In genomic region chr20:5495939-5496338, GRCh38 we compare ENCODE assay signal across 34 cellular contexts.
"Had no signal": no experiment of that assay in that cellular context is flagged by ENCODE, and none has a peak within 500 bp of the region (broad histone marks: within the 10 kb centered on the region; RNA-seq: fewer than 3 reads in every experiment).

No MANE protein-coding gene starts in this region.

- H3K4me3 ChIP-seq: ascending aorta, cardiac muscle cell had no signal

- H3K4me1 Mint-ChIP-seq: activated B cell treated with CpG ODN at 0.5 μM for 24 hours; activated naive CD4-positive, alpha-beta T cell treated with anti-CD3 and anti-CD28 coated beads, Interleukin-2, amount 50 U/mL, for 24 hours; activated naive CD8-positive, alpha-beta T cell treated with anti-CD3 and anti-CD28 coated beads, Interleukin-2, amount 50 U/mL, for 24 hours; activated T-helper 17 cell treated with anti-CD3 and anti-CD28 coated beads, Interleukin-2, amount 50 U/mL, for 72 hours; brain had no signal

- H3K36me3 ChIP-seq: cardiac muscle cell had no signal

- H3K27ac Mint-ChIP-seq: activated B cell treated with CpG ODN at 0.5 μM for 24 hours; activated CD4-positive, alpha-beta memory T cell treated with anti-CD3 and anti-CD28 coated beads for 36 hours; activated CD4-positive, alpha-beta T cell treated with anti-CD3 and anti-CD28 coated beads, Interleukin-2, amount 10 ng/mL, durations not matched to agents 24 days and 14 days; activated CD8-positive, alpha-beta T cell treated with anti-CD3 and anti-CD28 coated beads for 36 hours; activated naive CD4-positive, alpha-beta T cell treated with anti-CD3 and anti-CD28 coated beads, Interleukin-2, amount 10 ng/mL, durations not matched to agents 7 days and 5 days; activated naive CD4-positive, alpha-beta T cell treated with anti-CD3 and anti-CD28 coated beads, Interleukin-2, amount 50 U/mL, for 24 hours; activated naive CD8-positive, alpha-beta T cell; activated naive CD8-positive, alpha-beta T cell treated with anti-CD3 and anti-CD28 coated beads, Interleukin-2, amount 10 ng/mL, durations not matched to agents 7 days and 5 days; activated naive CD8-positive, alpha-beta T cell treated with anti-CD3 and anti-CD28 coated beads, Interleukin-2, amount 50 U/mL, for 24 hours; activated T-cell treated with anti-CD3 and anti-CD28 coated beads, Interleukin-2, amount 50 U/mL, for 72 hours; activated T-helper 1 cell treated with anti-CD3 and anti-CD28 coated beads, Interleukin-12 subunit alpha, Interleukin-12 subunit beta, Interleukin-2, Interleukin-4 antibody, amounts not matched to agents 30 ng/mL and 10 ng/mL and 1 ng/mL, durations not matched to agents 14 hours and 24 hours and 36 hours; activated T-helper 17 cell treated with anti-CD3 and anti-CD28 coated beads, Interleukin-2, amount 50 U/mL, for 72 hours; brain; T-helper 1 cell treated with Interleukin-12 subunit alpha and Interleukin-12 subunit beta and Interleukin-4 antibody, amounts not matched to agents 30 μg/mL and 1 μg/mL, for 36 hours; T-helper 2 cell treated with Interferon-gamma antibody and Interleukin-4, amounts not matched to agents 5 μg/mL and 100 μg/mL, for 36 hours had no signal

- H3K4me3 Mint-ChIP-seq: activated B cell treated with CpG ODN at 0.5 μM for 24 hours; activated CD4-positive, alpha-beta memory T cell treated with anti-CD3 and anti-CD28 coated beads for 36 hours; activated CD4-positive, alpha-beta T cell treated with anti-CD3 and anti-CD28 coated beads, Interleukin-2, amount 10 ng/mL, durations not matched to agents 24 days and 14 days; activated CD8-positive, alpha-beta T cell treated with anti-CD3 and anti-CD28 coated beads for 36 hours; activated naive CD4-positive, alpha-beta T cell treated with anti-CD3 and anti-CD28 coated beads, Interleukin-2, amount 10 ng/mL, durations not matched to agents 7 days and 5 days; activated naive CD4-positive, alpha-beta T cell treated with anti-CD3 and anti-CD28 coated beads, Interleukin-2, amount 50 U/mL, for 24 hours; activated naive CD8-positive, alpha-beta T cell; activated naive CD8-positive, alpha-beta T cell treated with anti-CD3 and anti-CD28 coated beads, Interleukin-2, amount 10 ng/mL, durations not matched to agents 7 days and 5 days; activated naive CD8-positive, alpha-beta T cell treated with anti-CD3 and anti-CD28 coated beads, Interleukin-2, amount 50 U/mL, for 24 hours; activated T-cell treated with anti-CD3 and anti-CD28 coated beads, Interleukin-2, amount 50 U/mL, for 4 hours; activated T-cell treated with anti-CD3 and anti-CD28 coated beads, Interleukin-2, amount 50 U/mL, for 72 hours; activated T-helper 1 cell treated with anti-CD3 and anti-CD28 coated beads, Interleukin-12 subunit alpha, Interleukin-12 subunit beta, Interleukin-2, Interleukin-4 antibody, amounts not matched to agents 30 ng/mL and 10 ng/mL and 1 ng/mL, durations not matched to agents 14 hours and 24 hours and 36 hours; activated T-helper 17 cell treated with anti-CD3 and anti-CD28 coated beads, Interleukin-2, amount 50 U/mL, for 72 hours; brain; T-helper 1 cell treated with Interleukin-12 subunit alpha and Interleukin-12 subunit beta and Interleukin-4 antibody, amounts not matched to agents 30 μg/mL and 1 μg/mL, for 36 hours; T-helper 2 cell treated with Interferon-gamma antibody and Interleukin-4, amounts not matched to agents 5 μg/mL and 100 μg/mL, for 36 hours had no signal

- DNase-seq: activated B cell treated with CpG ODN at 0.5 μM for 24 hours; activated CD4-positive, alpha-beta memory T cell treated with anti-CD3 and anti-CD28 coated beads for 36 hours; activated CD4-positive, alpha-beta T cell treated with anti-CD3 and anti-CD28 coated beads for 4 hours; activated CD4-positive, alpha-beta T cell treated with anti-CD3 and anti-CD28 coated beads, Interleukin-2, amount 10 ng/mL, durations not matched to agents 24 days and 14 days; activated CD4-positive, alpha-beta T cell treated with anti-CD3 and anti-CD28 coated beads, Interleukin-2, amount 50 U/mL, for 1 hour; activated CD4-positive, alpha-beta T cell treated with anti-CD3 and anti-CD28 coated beads, Interleukin-2, amount 50 U/mL, for 4 hours; activated CD4-positive, CD25-positive, alpha-beta regulatory T cell treated with anti-CD3 and anti-CD28 coated beads, Interleukin-2, amount 50 U/mL, for 72 hours; activated CD8-positive, alpha-beta memory T cell treated with anti-CD3 and anti-CD28 coated beads, Interleukin-2, amount 50 U/mL, for 4 hours; activated CD8-positive, alpha-beta T cell treated with anti-CD3 and anti-CD28 coated beads for 36 hours; activated effector memory CD4-positive, alpha-beta T cell treated with anti-CD3 and anti-CD28 coated beads, Interleukin-2, amount 50 U/mL, for 16 hours; activated gamma-delta T cell treated with Interleukin-2 at 50 U/mL for 16 hours; activated naive CD4-positive, alpha-beta T cell; activated naive CD4-positive, alpha-beta T cell treated with anti-CD3 and anti-CD28 coated beads, Interleukin-2, amount 10 ng/mL, durations not matched to agents 7 days and 5 days; activated naive CD8-positive, alpha-beta T cell treated with anti-CD3 and anti-CD28 coated beads, Interleukin-2, amount 10 ng/mL, durations not matched to agents 7 days and 5 days; activated naive CD8-positive, alpha-beta T cell treated with anti-CD3 and anti-CD28 coated beads, Interleukin-2, amount 50 U/mL, for 24 hours; activated T-cell treated with anti-CD3 and anti-CD28 coated beads for 4 hours; activated T-cell treated with anti-CD3 and anti-CD28 coated beads, Interleukin-2, amount 50 U/mL, for 1 hour; activated T-cell treated with anti-CD3 and anti-CD28 coated beads, Interleukin-2, amount 50 U/mL, for 4 hours; activated T-cell treated with anti-CD3 and anti-CD28 coated beads, Interleukin-2, amount 50 U/mL, for 72 hours; amygdala; anterior cingulate cortex; caudate nucleus; T-helper 2 cell; T-helper 9 cell had no signal

- H3K27me3 ChIP-seq: ascending aorta, cardiac muscle cell had no signal

- H3K9me3 Mint-ChIP-seq: activated B cell treated with CpG ODN at 0.5 μM for 24 hours; activated CD4-positive, alpha-beta memory T cell treated with anti-CD3 and anti-CD28 coated beads for 36 hours; activated CD4-positive, alpha-beta T cell treated with anti-CD3 and anti-CD28 coated beads, Interleukin-2, amount 10 ng/mL, durations not matched to agents 24 days and 14 days; activated CD8-positive, alpha-beta T cell treated with anti-CD3 and anti-CD28 coated beads for 36 hours; activated naive CD4-positive, alpha-beta T cell treated with anti-CD3 and anti-CD28 coated beads, Interleukin-2, amount 10 ng/mL, durations not matched to agents 7 days and 5 days; activated naive CD4-positive, alpha-beta T cell treated with anti-CD3 and anti-CD28 coated beads, Interleukin-2, amount 50 U/mL, for 24 hours; activated naive CD8-positive, alpha-beta T cell treated with anti-CD3 and anti-CD28 coated beads, Interleukin-2, amount 10 ng/mL, durations not matched to agents 7 days and 5 days; activated naive CD8-positive, alpha-beta T cell treated with anti-CD3 and anti-CD28 coated beads, Interleukin-2, amount 50 U/mL, for 24 hours; activated T-cell treated with anti-CD3 and anti-CD28 coated beads, Interleukin-2, amount 50 U/mL, for 4 hours; activated T-cell treated with anti-CD3 and anti-CD28 coated beads, Interleukin-2, amount 50 U/mL, for 72 hours; activated T-helper 1 cell treated with anti-CD3 and anti-CD28 coated beads, Interleukin-12 subunit alpha, Interleukin-12 subunit beta, Interleukin-2, Interleukin-4 antibody, amounts not matched to agents 30 ng/mL and 10 ng/mL and 1 ng/mL, durations not matched to agents 14 hours and 24 hours and 36 hours; activated T-helper 17 cell treated with anti-CD3 and anti-CD28 coated beads, Interleukin-2, amount 50 U/mL, for 72 hours; T-helper 1 cell treated with Interleukin-12 subunit alpha and Interleukin-12 subunit beta and Interleukin-4 antibody, amounts not matched to agents 30 μg/mL and 1 μg/mL, for 36 hours; T-helper 2 cell treated with Interferon-gamma antibody and Interleukin-4, amounts not matched to agents 5 μg/mL and 100 μg/mL, for 36 hours had no signal

- H3K27ac ChIP-seq: ascending aorta, cardiac muscle cell, VCaP had no signal

- H3K36me3 Mint-ChIP-seq: activated CD4-positive, alpha-beta memory T cell treated with anti-CD3 and anti-CD28 coated beads for 36 hours; activated naive CD4-positive, alpha-beta T cell treated with anti-CD3 and anti-CD28 coated beads, Interleukin-2, amount 10 ng/mL, durations not matched to agents 7 days and 5 days; activated naive CD4-positive, alpha-beta T cell treated with anti-CD3 and anti-CD28 coated beads, Interleukin-2, amount 50 U/mL, for 24 hours; activated naive CD8-positive, alpha-beta T cell; brain had no signal

- H3K4me1 ChIP-seq: ascending aorta had no signal
